ENCODE assay signal across 1 cellular context in the genomic region with DNA sequence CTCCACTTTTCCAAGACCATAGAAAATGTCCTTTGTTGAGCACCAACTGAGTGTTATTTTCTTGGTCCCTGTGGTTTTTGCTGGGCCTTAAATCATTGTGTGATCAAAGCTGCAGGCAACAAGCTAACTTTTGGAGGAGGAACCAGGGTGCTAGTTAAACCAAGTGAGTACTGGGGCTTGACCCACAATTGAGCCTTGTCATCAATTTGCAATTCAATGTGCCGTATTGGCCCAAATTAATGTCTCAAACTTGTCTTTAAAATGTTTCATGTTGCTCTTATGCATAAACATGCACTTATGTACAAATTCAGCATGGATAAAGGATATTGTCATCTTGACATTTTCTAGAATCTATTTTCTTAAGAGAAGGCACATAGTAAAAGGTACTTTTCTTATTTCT.
TF ChIP-seq lines count a peak whose summit lies in the region.

No MANE protein-coding gene starts in this region.

TF ChIP-seq in HepG2, 621 proteins besides CTCF, POLR2A, EP300 and RAD21:
- TF ChIP-seq KDM5B (CRISPR knock-in tag; IDR thresholded peaks at IDR 0.05; ENCODE audit: borderline replicate concordance) (no peak), SMARCE1 (IDR thresholded peaks at IDR 0.05; ENCODE audit: borderline replicate concordance) (no peak), ZSCAN22 (CRISPR knock-in tag; IDR thresholded peaks at IDR 0.05) (no peak), THAP11 (CRISPR knock-in tag; IDR thresholded peaks at IDR 0.05) (no peak), MAFK (conservative IDR thresholded peaks at IDR 0.05 in 1 of 2, IDR thresholded peaks at IDR 0.05 in 1 of 2; ENCODE audit: low read length in 2 of 2) (peak; percentile 76 to 77), ZNF629 (CRISPR knock-in tag; conservative IDR thresholded peaks at IDR 0.05) (no peak), MAFF (IDR thresholded peaks at IDR 0.05; ENCODE audit: low read depth, low read length) (peak; percentile 44; the same call in 1 of the 2 replicates), SYNCRIP (IDR thresholded peaks at IDR 0.05; ENCODE audit: insufficient read depth, low read depth, low read length) (no peak)
- TF ChIP-seq, protein P1, sequence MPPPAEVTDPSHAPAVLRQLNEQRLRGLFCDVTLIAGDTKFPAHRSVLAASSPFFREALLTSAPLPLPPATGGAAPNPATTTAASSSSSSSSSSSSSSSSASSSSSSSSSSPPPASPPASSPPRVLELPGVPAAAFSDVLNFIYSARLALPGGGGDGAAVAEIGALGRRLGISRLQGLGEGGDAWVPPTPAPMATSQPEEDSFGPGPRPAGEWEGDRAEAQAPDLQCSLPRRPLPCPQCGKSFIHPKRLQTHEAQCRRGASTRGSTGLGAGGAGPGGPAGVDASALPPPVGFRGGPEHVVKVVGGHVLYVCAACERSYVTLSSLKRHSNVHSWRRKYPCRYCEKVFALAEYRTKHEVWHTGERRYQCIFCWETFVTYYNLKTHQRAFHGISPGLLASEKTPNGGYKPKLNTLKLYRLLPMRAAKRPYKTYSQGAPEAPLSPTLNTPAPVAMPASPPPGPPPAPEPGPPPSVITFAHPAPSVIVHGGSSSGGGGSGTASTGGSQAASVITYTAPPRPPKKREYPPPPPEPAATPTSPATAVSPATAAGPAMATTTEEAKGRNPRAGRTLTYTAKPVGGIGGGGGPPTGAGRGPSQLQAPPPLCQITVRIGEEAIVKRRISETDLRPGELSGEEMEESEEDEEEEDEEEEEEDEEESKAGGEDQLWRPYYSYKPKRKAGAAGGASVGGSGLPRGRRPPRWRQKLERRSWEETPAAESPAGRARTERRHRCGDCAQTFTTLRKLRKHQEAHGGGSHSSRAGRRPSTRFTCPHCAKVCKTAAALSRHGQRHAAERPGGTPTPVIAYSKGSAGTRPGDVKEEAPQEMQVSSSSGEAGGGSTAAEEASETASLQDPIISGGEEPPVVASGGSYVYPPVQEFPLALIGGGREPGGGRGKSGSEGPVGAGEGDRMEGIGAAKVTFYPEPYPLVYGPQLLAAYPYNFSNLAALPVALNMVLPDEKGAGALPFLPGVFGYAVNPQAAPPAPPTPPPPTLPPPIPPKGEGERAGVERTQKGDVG (CRISPR knock-in tag; IDR thresholded peaks at IDR 0.05; ENCODE audit: borderline replicate concordance): no peak
- TF ChIP-seq, protein P2, sequence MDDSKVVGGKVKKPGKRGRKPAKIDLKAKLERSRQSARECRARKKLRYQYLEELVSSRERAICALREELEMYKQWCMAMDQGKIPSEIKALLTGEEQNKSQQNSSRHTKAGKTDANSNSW (CRISPR knock-in tag; IDR thresholded peaks at IDR 0.05; ENCODE audit: borderline replicate concordance): no peak
- TF ChIP-seq, protein P3, sequence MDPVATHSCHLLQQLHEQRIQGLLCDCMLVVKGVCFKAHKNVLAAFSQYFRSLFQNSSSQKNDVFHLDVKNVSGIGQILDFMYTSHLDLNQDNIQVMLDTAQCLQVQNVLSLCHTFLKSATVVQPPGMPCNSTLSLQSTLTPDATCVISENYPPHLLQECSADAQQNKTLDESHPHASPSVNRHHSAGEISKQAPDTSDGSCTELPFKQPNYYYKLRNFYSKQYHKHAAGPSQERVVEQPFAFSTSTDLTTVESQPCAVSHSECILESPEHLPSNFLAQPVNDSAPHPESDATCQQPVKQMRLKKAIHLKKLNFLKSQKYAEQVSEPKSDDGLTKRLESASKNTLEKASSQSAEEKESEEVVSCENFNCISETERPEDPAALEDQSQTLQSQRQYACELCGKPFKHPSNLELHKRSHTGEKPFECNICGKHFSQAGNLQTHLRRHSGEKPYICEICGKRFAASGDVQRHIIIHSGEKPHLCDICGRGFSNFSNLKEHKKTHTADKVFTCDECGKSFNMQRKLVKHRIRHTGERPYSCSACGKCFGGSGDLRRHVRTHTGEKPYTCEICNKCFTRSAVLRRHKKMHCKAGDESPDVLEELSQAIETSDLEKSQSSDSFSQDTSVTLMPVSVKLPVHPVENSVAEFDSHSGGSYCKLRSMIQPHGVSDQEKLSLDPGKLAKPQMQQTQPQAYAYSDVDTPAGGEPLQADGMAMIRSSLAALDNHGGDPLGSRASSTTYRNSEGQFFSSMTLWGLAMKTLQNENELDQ (CRISPR knock-in tag; IDR thresholded peaks at IDR 0.05; ENCODE audit: borderline replicate concordance): no peak
- TF ChIP-seq, protein P4, sequence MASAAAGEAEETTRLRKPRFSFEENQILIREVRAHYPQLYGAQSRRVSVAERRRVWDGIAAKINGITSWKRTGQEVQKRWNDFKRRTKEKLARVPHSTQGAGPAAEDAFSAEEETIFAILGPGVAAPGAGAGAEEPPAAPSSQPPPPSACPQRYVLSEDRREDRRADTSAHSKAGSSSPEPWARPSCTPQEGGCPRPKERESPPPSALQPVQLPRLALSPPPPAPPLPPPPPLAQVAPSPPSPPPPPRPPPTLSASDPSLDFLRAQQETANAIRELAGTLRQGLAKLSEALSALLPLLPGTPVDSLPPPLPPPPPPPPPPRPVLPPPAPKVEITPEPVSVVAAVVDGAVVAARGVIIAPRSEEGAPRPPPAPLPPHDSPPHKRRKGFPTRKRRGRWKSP (CRISPR knock-in tag; IDR thresholded peaks at IDR 0.05): no peak
